ENCODE assay signal across 9 cellular contexts in genomic region chr1:17570228-17570627, GRCh38. TPM values are rescaled to one million over a fixed set of nuclear protein-coding genes. Genes with fewer than 3 reads are reported as not detected.
DNase-seq lines count a peak whose midpoint lies in the region; ATAC-seq and TF ChIP-seq lines count a peak whose summit lies in the region.
"Had no signal": no experiment of that assay in that cellular context is flagged by ENCODE, and none has a peak within 500 bp of the region (broad histone marks: within the 10 kb centered on the region; RNA-seq: fewer than 3 reads in every experiment).

No MANE protein-coding gene starts in this region.

- POLR2A ChIA-PET in HEK293 (lab: Yijun Ruan, JAX): interaction anchor here (0.6 to 1.5 kb wide), 3 partner anchors 16 to 53 kb away, joined by 3 read pairs; no protein-coding TSS in a partner anchor

- WGBS in lung, 2 donors: 80% methylated on average over 3 of the region's 3 CpGs
- 85 to 96% (median 89%) methylated on average over 3 of the region's 3 CpGs for WGBS in stomach, 5 donors

- H3K36me3 ChIP-seq in HEK293 (ENCODE audit: control insufficient read depth in 2 of 2, insufficient read depth in 1 of 2, low read length in 2 of 2) (no peaks in the 10 kb centered on the region), breast epithelium (no peaks in the 10 kb centered on the region), lung (ENCODE audit: control insufficient read depth in 2 of 2, insufficient read depth in 2 of 2, low read length in 2 of 2) (no peaks in the 10 kb centered on the region), stomach (no peaks in the 10 kb centered on the region), HAP-1 (replicated peaks) (no peaks in the 10 kb centered on the region)

- intact Hi-C loops in breast epithelium (cut with DNase I; ENCODE audit: low total_unique reads) (no loop called here), stomach (cut with DNase I; ENCODE audit: low total_unique reads) (no loop called here)

- CTCF ChIA-PET in HEK293 (lab: Yijun Ruan, JAX): interaction anchor here (0.6 to 1.0 kb wide), 4 partner anchors 18 to 68 kb away, joined by 3 to 4 read pairs (median 4); no protein-coding TSS in a partner anchor

- H3K27me3 ChIP-seq in breast epithelium (no peaks in the 10 kb centered on the region), lung (ENCODE audit: control insufficient read depth, insufficient read depth) (no peaks in the 10 kb centered on the region), stomach (no peaks in the 10 kb centered on the region), HAP-1 (ENCODE audit: low read depth) (no peaks in the 10 kb centered on the region)

- no peak overlapping the region for H3K27ac ChIP-seq in HEK293 (ENCODE audit: extremely low read depth, low read depth, low read length)
- H3K27ac ChIP-seq in breast epithelium: peak overlapping the region; percentile 95 to 97
- peak overlapping the region; percentile 83 to 93 for H3K27ac ChIP-seq in lung (ENCODE audit: low read depth in 1 of 2, low read length in 1 of 2)
- H3K27ac ChIP-seq in stomach: peak overlapping the region; percentile 83 to 95 (median 91)
- H3K27ac ChIP-seq: KMS-11 had no signal

- DNase-seq in breast epithelium (ENCODE audit: low spot score in 2 of 2) (no peak), lung (ENCODE audit: low spot score) (no peak), stomach (no peak), GOT3 (lab: John Stamatoyannopoulos, UW) (no peak), HAP-1 (ENCODE audit: low spot score in 2 of 2) (no peak), NCI-H2107 (lab: John Stamatoyannopoulos, UW) (no peak)
- no peak for DNase-seq in activated T-cell treated with anti-CD3 and anti-CD28 coated beads, Interleukin-2, amount 50 U/mL, for 48 hours

- no peaks in the 10 kb centered on the region; the same call in 1 of the 2 replicates for H3K4me1 ChIP-seq in HEK293 (ENCODE audit: control insufficient read depth, insufficient read depth, low read length)
- peaks cover 15 to 42% of the 10 kb centered on the region in 2 donors for H3K4me1 ChIP-seq in breast epithelium
- H3K4me1 ChIP-seq in lung (ENCODE audit: control insufficient read depth in 2 of 2, insufficient read depth in 2 of 2, low read length in 2 of 2): peaks cover 15 to 25% of the 10 kb centered on the region in 2 donors
- peaks cover 68 to 100% (median 86%) of the 10 kb centered on the region in 4 donors for H3K4me1 ChIP-seq in stomach
- no peaks in the 10 kb centered on the region for H3K4me1 ChIP-seq in HAP-1

- H3K9me3 ChIP-seq in HEK293 (ENCODE audit: control insufficient read depth, insufficient read depth, low read depth, low read length): no peaks in the 10 kb centered on the region
- H3K9me3 ChIP-seq in breast epithelium: no peaks in the 10 kb centered on the region
- no peaks in the 10 kb centered on the region for H3K9me3 ChIP-seq in lung (ENCODE audit: control insufficient read depth in 2 of 2, insufficient read depth in 1 of 2, low read length in 1 of 2)
- no peaks in the 10 kb centered on the region for H3K9me3 ChIP-seq in stomach
- H3K9me3 ChIP-seq in HAP-1: no peaks in the 10 kb centered on the region

- TF ChIP-seq EP300 in stomach (IDR thresholded peaks at IDR 0.05): no peak

- TF ChIP-seq CTCF in HEK293 (tag by site-specific recombination; IDR thresholded peaks at IDR 0.05): no peak
- no peak for TF ChIP-seq CTCF in breast epithelium (IDR thresholded peaks at IDR 0.05)
- no peak for TF ChIP-seq CTCF in lung (IDR thresholded peaks at IDR 0.05; ENCODE audit: control extremely low read depth, extremely low read depth)
- TF ChIP-seq CTCF in stomach (IDR thresholded peaks at IDR 0.05): no peak

- H3K4me3 ChIP-seq in HEK293 (ENCODE audit: low read depth, low read length) (no peak overlapping the region), breast epithelium (peak overlapping the region in 1 of 3 donors; percentile 17), lung (no peak overlapping the region), stomach (no peak overlapping the region), HAP-1 (no peak overlapping the region)

- ATAC-seq in lung (ENCODE audit: insufficient read depth, low FRiP score): no peak

- in situ Hi-C loops in HAP-1 (cut with MboI; ENCODE audit: low sequenced_read_pairs): no loop called here

- TF ChIP-seq POLR2A in breast epithelium (IDR thresholded peaks at IDR 0.05) (no peak), stomach (IDR thresholded peaks at IDR 0.05) (no peak)

TF ChIP-seq in HEK293, 187 proteins besides CTCF, POLR2A, EP300 and RAD21:
- TF ChIP-seq ZNF623 (tag by site-specific recombination; IDR thresholded peaks at IDR 0.05) (peak; percentile 99), IKZF3 (tag by site-specific recombination; IDR thresholded peaks at IDR 0.05) (no peak), ZNF580 (tag by site-specific recombination; IDR thresholded peaks at IDR 0.05) (0 out of 2 replicates have a peak, but pooled peaks have one; percentile 28)

RNA-seq across cellular contexts. Expression of gene ARHGEF10L, which starts 30.7 kb away (rescaled TPM):
- total RNA-seq in breast epithelium (10 to 100 TPM; 36.7 to 51.4 (median 49.8) TPM), lung (10 to 100 TPM; 15.0 to 43.4 TPM), stomach (100 to 1,000 TPM in 2 of 5 donors, 10 to 100 TPM in 3; 24.2 to 329 (median 75.4) TPM)
- polyA plus RNA-seq in lung (10 to 100 TPM; 23.8 to 24.9 TPM), stomach (10 to 100 TPM; 15.4 to 49.2 (median 22.5) TPM)
